Comparison of ENCODE assay signal across 8 cellular contexts in the genomic region with DNA sequence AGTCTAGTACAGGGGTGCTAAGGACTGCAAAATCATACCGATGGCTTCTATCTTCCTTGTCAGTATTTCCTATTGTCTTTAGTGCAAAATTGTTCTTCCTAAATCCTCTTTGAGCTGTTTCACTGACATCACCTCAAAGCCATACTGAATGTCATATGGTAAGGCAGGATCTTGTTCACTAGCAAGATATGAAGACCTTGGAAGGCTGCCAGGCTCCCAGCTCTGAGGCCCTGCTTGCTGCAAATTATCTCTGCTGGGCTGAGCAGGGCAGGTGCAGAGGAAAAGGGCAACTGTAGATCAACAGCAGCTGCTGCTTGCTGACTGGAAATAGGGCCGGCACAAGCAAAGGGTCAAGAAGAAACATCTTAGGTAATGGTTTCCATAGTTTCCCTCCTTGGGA. TPM values are rescaled to one million over a fixed set of nuclear protein-coding genes. Genes with fewer than 3 reads are reported as not detected.
A peak's percentile ranks its signal among the peaks of the same experiment; 100 is the strongest.
DNase-seq lines count a peak whose midpoint lies in the region; ATAC-seq and TF ChIP-seq lines count a peak whose summit lies in the region.

No MANE protein-coding gene starts in this region.

- H3K27ac ChIP-seq in KOPT-K1 (ENCODE audit: low read depth, low read length, poor library complexity, severe bottlenecking) = peak overlapping the region; percentile 51
- H3K27ac ChIP-seq in foreskin keratinocyte = no peak overlapping the region

- H3K9me3 ChIP-seq in KOPT-K1 (ENCODE audit: insufficient read depth, low read length, poor library complexity, severe bottlenecking) = no peaks in the 10 kb centered on the region

- TF ChIP-seq CTCF in foreskin keratinocyte (conservative IDR thresholded peaks at IDR 0.05) = no peak

- H3K36me3 ChIP-seq in KOPT-K1 (ENCODE audit: insufficient read depth, low read length) = no peaks in the 10 kb centered on the region

- H3K27me3 ChIP-seq in foreskin keratinocyte = no peaks in the 10 kb centered on the region

- DNase-seq in A172 (ENCODE audit: low spot score) (peak; percentile 70), OCI-M1 (lab: John Stamatoyannopoulos, UW) (peak; percentile 96), foreskin keratinocyte (peak; percentile 40 to 70), GOT3 (lab: John Stamatoyannopoulos, UW) (no peak)
- DNase-seq in activated CD4-positive, alpha-beta T cell treated with anti-CD3 and anti-CD28 coated beads for 1 hour = no peak

- peaks cover 50% of the 10 kb centered on the region for H3K4me1 ChIP-seq in foreskin keratinocyte

- peak; percentile 43 for ATAC-seq in GM19043 (IDR thresholded peaks at IDR 0.05; ENCODE audit: low read depth, unreplicated experiment)
- ATAC-seq in foreskin keratinocyte = peak; percentile 1
- no peak for ATAC-seq in HG02981 (IDR thresholded peaks at IDR 0.05; ENCODE audit: unreplicated experiment)

RNA-seq across cellular contexts. Expression of a gene that starts 58.2 kb away (rescaled TPM):
- 14.7 and 23.2 TPM in 2 replicates for total RNA-seq in A172 (2014; rRNA removed; shearing (Covaris generic))
- 31.5 and 43.9 TPM in 2 replicates for total RNA-seq in foreskin keratinocyte
- 19.6 and 30.1 TPM in 2 replicates for polyA plus RNA-seq in foreskin keratinocyte

Comparison
In these comparisons a context has a peak if more than half of its experiments do, and no peak if none do; other contexts are left out.
1. DNase-seq: peak in A172 (single experiment), OCI-M1 (single experiment) and foreskin keratinocyte (2 of 2); none in activated CD4-positive, alpha-beta T cell treated with anti-CD3 and anti-CD28 coated beads for 1 hour (single experiment) and GOT3 (single experiment).